Comparison of ENCODE assay signal across 32 cellular contexts in the genomic region with DNA sequence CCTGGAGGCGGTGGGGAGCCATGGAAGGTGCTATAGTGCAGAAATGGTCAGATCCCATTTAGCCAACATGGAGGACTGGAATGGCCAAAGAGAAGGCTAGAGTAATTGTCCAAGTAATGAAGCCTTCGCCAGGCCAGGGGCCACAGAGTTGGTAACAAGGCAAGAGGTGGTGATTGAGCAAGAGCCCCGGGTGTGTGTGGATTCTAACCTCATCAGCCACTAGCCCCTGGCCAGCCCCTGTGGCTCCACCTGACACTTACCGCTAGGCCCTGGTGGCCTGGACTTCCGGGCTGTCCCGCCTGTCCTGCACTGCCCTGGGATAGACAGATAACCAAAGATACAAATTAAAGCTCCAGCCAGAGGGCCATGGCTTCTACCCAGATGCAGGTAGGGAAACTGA. TPM values are rescaled to one million over a fixed set of nuclear protein-coding genes. Genes with fewer than 3 reads are reported as not detected.
"Had no signal": no experiment of that assay in that cellular context is flagged by ENCODE, and none has a peak within 500 bp of the region (broad histone marks: within the 10 kb centered on the region; RNA-seq: fewer than 3 reads in every experiment).

No MANE protein-coding gene starts in this region.

- H3K4me3 ChIP-seq: coronary artery, esophagus squamous epithelium, gastroesophageal sphincter had no signal

- H3K27ac ChIP-seq: brain microvascular endothelial cell, esophagus squamous epithelium, gastroesophageal sphincter had no signal

- ATAC-seq: activated naive CD4-positive, alpha-beta T cell treated with anti-CD3 and anti-CD28 coated beads, Interleukin-2, amount 50 U/mL, for 72 hours; activated T-cell treated with anti-CD3 and anti-CD28 coated beads, Interleukin-2, amount 50 U/mL, for 72 hours; effector memory CD8-positive, alpha-beta T cell; gastroesophageal sphincter; T-helper 17 cell had no signal

- H3K27me3 ChIP-seq: gastroesophageal sphincter had no signal

- H3K4me1 ChIP-seq: gastroesophageal sphincter had no signal

- H3K9me3 ChIP-seq: esophagus squamous epithelium, gastroesophageal sphincter had no signal

- H3K36me3 ChIP-seq: brain microvascular endothelial cell, esophagus squamous epithelium, gastroesophageal sphincter had no signal

- DNase-seq: activated CD4-positive, alpha-beta memory T cell treated with anti-CD3 and anti-CD28 coated beads, Interleukin-2, amount 10 ng/mL, durations not matched to agents 7 days and 5 days; activated CD4-positive, alpha-beta T cell treated with anti-CD3 and anti-CD28 coated beads for 1 hour; activated CD4-positive, alpha-beta T cell treated with anti-CD3 and anti-CD28 coated beads for 4 hours; activated CD4-positive, alpha-beta T cell treated with anti-CD3 and anti-CD28 coated beads, Interleukin-2, amount 10 ng/mL, durations not matched to agents 7 days and 5 days; activated CD4-positive, alpha-beta T cell treated with anti-CD3 and anti-CD28 coated beads, Interleukin-2, amount 50 U/mL, for 4 hours; activated CD8-positive, alpha-beta memory T cell treated with anti-CD3 and anti-CD28 coated beads, Interleukin-2, amount 50 U/mL, for 48 hours; activated gamma-delta T cell; activated naive CD4-positive, alpha-beta T cell; activated naive CD4-positive, alpha-beta T cell treated with anti-CD3 and anti-CD28 coated beads, Interleukin-2, amount 10 ng/mL, durations not matched to agents 7 days and 5 days; activated naive CD8-positive, alpha-beta T cell treated with anti-CD3 and anti-CD28 coated beads, Interleukin-2, amount 10 ng/mL, durations not matched to agents 7 days and 5 days; activated T-cell treated with anti-CD3 and anti-CD28 coated beads for 4 hours; activated T-cell treated with anti-CD3 and anti-CD28 coated beads, Interleukin-2, amount 50 U/mL, for 24 hours; activated T-cell treated with anti-CD3 and anti-CD28 coated beads, Interleukin-2, amount 50 U/mL, for 72 hours; anterior cingulate cortex; brain microvascular endothelial cell; effector CD4-positive, alpha-beta T cell; effector memory CD8-positive, alpha-beta T cell; esophagus squamous epithelium; foreskin melanocyte; T-helper 1 cell; T-helper 17 cell; T1000 had no signal

RNA-seq across cellular contexts. Expression of a gene that starts 59.4 kb away (rescaled TPM):
- total RNA-seq: activated CD4-positive, alpha-beta memory T cell treated with anti-CD3 and anti-CD28 coated beads, Interleukin-2, amount 10 ng/mL, durations not matched to agents 7 days and 5 days; activated naive CD4-positive, alpha-beta T cell treated with anti-CD3 and anti-CD28 coated beads, Interleukin-2, amount 50 U/mL, for 72 hours; activated naive CD8-positive, alpha-beta T cell treated with anti-CD3 and anti-CD28 coated beads, Interleukin-2, amount 10 ng/mL, durations not matched to agents 7 days and 5 days; astrocyte; bronchial epithelial cell; cardiac septum; cerebellum; esophagus squamous epithelium; fibroblast of lung; fibroblast of villous mesenchyme; gastroesophageal sphincter; glomerular endothelial cell; T-helper 17 cell had no signal
